20 cellular contexts compared by ENCODE assay signal in the genomic region with DNA sequence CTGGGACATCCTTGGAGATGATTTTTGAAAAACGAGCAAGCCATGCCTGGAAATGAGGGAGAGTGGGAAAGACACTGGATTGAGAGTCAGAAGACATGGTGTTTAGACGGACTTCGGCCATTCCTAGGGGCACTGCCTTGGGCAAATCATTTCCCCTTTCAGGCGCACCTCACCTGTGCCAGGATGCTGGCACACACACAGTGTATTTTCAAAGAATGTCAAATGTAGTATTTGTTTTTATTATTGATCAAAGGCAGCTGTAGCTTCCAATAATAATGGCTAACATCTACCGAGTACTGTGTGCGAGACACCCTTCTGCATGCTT.
DNase-seq lines count a peak whose midpoint lies in the region; ATAC-seq and TF ChIP-seq lines count a peak whose summit lies in the region.
"Had no signal": no experiment of that assay in that cellular context is flagged by ENCODE, and none has a peak within 500 bp of the region (broad histone marks: within the 10 kb centered on the region; RNA-seq: fewer than 3 reads in every experiment).

No MANE protein-coding gene starts in this region.

- WGBS in mesodermal cell (ENCODE audit: insufficient coverage in 2 of 2), 2 experiments = 49 to 59% methylated on average over 4 to 5 of the region's 6 CpGs

- peaks cover 15% of the 10 kb centered on the region; the same call in 1 of the 2 replicates for H3K36me3 Mint-ChIP-seq in WTC11

- peaks cover 30% of the 10 kb centered on the region for H3K27me3 Mint-ChIP-seq in WTC11 (ENCODE audit: low read depth)

- no peaks in the 10 kb centered on the region for H3K4me1 ChIP-seq in ACC112 (ENCODE audit: control insufficient read depth, insufficient read depth, low read length, unreplicated experiment)
- no peaks in the 10 kb centered on the region for H3K4me1 ChIP-seq in mesodermal cell (ENCODE audit: control insufficient read depth, insufficient read depth, low read length, poor library complexity, severe bottlenecking)
- H3K4me1 ChIP-seq: thyroid gland had no signal

- DNase-seq in WTC11 (ENCODE audit: low spot score) (no peak), GM13977 (ENCODE audit: low spot score) (no peak), dedifferentiated amniotic fluid mesenchymal stem cell (ENCODE audit: extremely low spot score) (no peak)
- no peak for DNase-seq in activated effector memory CD4-positive, alpha-beta T cell treated with Interleukin-2 at 50 U/mL for 16 hours
- DNase-seq: activated CD8-positive, alpha-beta T cell treated with anti-CD3 and anti-CD28 coated beads, Interleukin-2, amount 10 ng/mL, durations not matched to agents 7 days and 5 days; activated effector memory CD4-positive, alpha-beta T cell treated with anti-CD3 and anti-CD28 coated beads, Interleukin-2, amount 50 U/mL, for 16 hours; C1 segment of cervical spinal cord; KBM-7; NCI-H1092 treated with DMSO at 0.1 percent for 48 hours; NCI-H2107; NCI-H69; stimulated activated CD4-positive, alpha-beta T cell treated with anti-CD3 and anti-CD28 coated beads, Interleukin-4, amount 100 ng/mL, for 4 hours; WERI-Rb-1 had no signal

- CTCF ChIA-PET in WTC11 (lab: Charles Lee) = interaction anchor here (0.6 to 3.2 kb wide), 24 partner anchors 8 to 746 kb away, joined by 3 to 36 read pairs (median 4); no protein-coding TSS in a partner anchor

- TF ChIP-seq CTCF in C4-2B (conservative IDR thresholded peaks at IDR 0.05) (peak; percentile 7; the same call in 1 of the 2 replicates), WTC11 (IDR thresholded peaks at IDR 0.05) (no peak), GM13977 (IDR thresholded peaks at IDR 0.05; ENCODE audit: extremely low read depth, insufficient read depth, missing control alignments) (no peak)

- H3K27ac Mint-ChIP-seq in WTC11 = no peak overlapping the region
- H3K27ac Mint-ChIP-seq: activated CD8-positive, alpha-beta T cell treated with anti-CD3 and anti-CD28 coated beads, Interleukin-2, amount 10 ng/mL, durations not matched to agents 7 days and 5 days; dendritic cell treated with granulocyte-macrophage colony-stimulating factor and Interleukin-4, amounts not matched to agents 40 ng/mL and 50 ng/mL, for 4 days had no signal

- ATAC-seq in WTC11 = no peak
- ATAC-seq: activated CD8-positive, alpha-beta T cell treated with anti-CD3 and anti-CD28 coated beads, Interleukin-2, amount 10 ng/mL, durations not matched to agents 7 days and 5 days had no signal

- in situ Hi-C loops in GM13977 (cut with MboI; ENCODE audit: low pct_unique_long_range_greater_than_20kb, low sequenced_read_pairs, unreplicated experiment) = no loop called here

- no peaks in the 10 kb centered on the region for H3K9me3 Mint-ChIP-seq in WTC11
- H3K9me3 Mint-ChIP-seq: dendritic cell treated with granulocyte-macrophage colony-stimulating factor and Interleukin-4, amounts not matched to agents 40 ng/mL and 50 ng/mL, for 4 days had no signal

- peak overlapping the region; percentile 79 for H3K4me3 Mint-ChIP-seq in WTC11
- H3K4me3 Mint-ChIP-seq: activated CD8-positive, alpha-beta T cell treated with anti-CD3 and anti-CD28 coated beads, Interleukin-2, amount 10 ng/mL, durations not matched to agents 7 days and 5 days; dendritic cell treated with granulocyte-macrophage colony-stimulating factor and Interleukin-4, amounts not matched to agents 40 ng/mL and 50 ng/mL, for 4 days had no signal

- peaks cover 12% of the 10 kb centered on the region for H3K4me1 Mint-ChIP-seq in WTC11

- no peaks in the 10 kb centered on the region for H3K9me3 ChIP-seq in mesodermal cell (ENCODE audit: control insufficient read depth, low read length)
- H3K9me3 ChIP-seq: body of pancreas, neutrophil, thyroid gland had no signal

- peak overlapping the region; percentile 51; the same call in 1 of the 2 replicates for H3K4me3 ChIP-seq in ACC112 (ENCODE audit: low read depth, low read length)
- peak overlapping the region; percentile 67 for H3K4me3 ChIP-seq in mesodermal cell (ENCODE audit: extremely low read depth, insufficient read depth, low read length, poor library complexity, severe bottlenecking)
- H3K4me3 ChIP-seq: body of pancreas, thyroid gland had no signal

- H3K79me2 ChIP-seq in ACC112 (ENCODE audit: control insufficient read depth, insufficient read depth, low read length, unreplicated experiment) = no peaks in the 10 kb centered on the region

- H2AFZ ChIP-seq in ACC112 (ENCODE audit: low read length, unreplicated experiment) = no peak overlapping the region

- H3K27me3 ChIP-seq in ACC112 (ENCODE audit: insufficient read depth, low read length) = peaks cover 30% of the 10 kb centered on the region

- POLR2A ChIA-PET in WTC11 (lab: Charles Lee) = no interaction called here

- H3K27ac ChIP-seq in ACC112 (ENCODE audit: low read depth, low read length) (no peak overlapping the region), C4-2B (no peak overlapping the region), mesodermal cell (ENCODE audit: low read depth, low read length, severe bottlenecking) (no peak overlapping the region)
- H3K27ac ChIP-seq: body of pancreas, neutrophil, thyroid gland, WERI-Rb-1 had no signal

- no peaks in the 10 kb centered on the region for H3K36me3 ChIP-seq in ACC112 (ENCODE audit: insufficient read depth, low read length)
- H3K36me3 ChIP-seq in mesodermal cell (ENCODE audit: control insufficient read depth, insufficient read depth, low read length) = no peaks in the 10 kb centered on the region
- H3K36me3 ChIP-seq: neutrophil, thyroid gland, WERI-Rb-1 had no signal

TF ChIP-seq in WTC11, 78 proteins besides CTCF, POLR2A, EP300 and RAD21:
- TF ChIP-seq ZNF423 (CRISPR knock-in tag; IDR thresholded peaks at IDR 0.05) = no peak
- TF ChIP-seq, protein P1, sequence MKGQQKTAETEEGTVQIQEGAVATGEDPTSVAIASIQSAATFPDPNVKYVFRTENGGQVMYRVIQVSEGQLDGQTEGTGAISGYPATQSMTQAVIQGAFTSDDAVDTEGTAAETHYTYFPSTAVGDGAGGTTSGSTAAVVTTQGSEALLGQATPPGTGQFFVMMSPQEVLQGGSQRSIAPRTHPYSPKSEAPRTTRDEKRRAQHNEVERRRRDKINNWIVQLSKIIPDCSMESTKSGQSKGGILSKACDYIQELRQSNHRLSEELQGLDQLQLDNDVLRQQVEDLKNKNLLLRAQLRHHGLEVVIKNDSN (CRISPR knock-in tag; IDR thresholded peaks at IDR 0.05) = no peak
- no peak for TF ChIP-seq FOXJ3 (CRISPR knock-in tag; IDR thresholded peaks at IDR 0.05; ENCODE audit: borderline replicate concordance)
